ENCODE assay signal across 19 cellular contexts in the genomic region with DNA sequence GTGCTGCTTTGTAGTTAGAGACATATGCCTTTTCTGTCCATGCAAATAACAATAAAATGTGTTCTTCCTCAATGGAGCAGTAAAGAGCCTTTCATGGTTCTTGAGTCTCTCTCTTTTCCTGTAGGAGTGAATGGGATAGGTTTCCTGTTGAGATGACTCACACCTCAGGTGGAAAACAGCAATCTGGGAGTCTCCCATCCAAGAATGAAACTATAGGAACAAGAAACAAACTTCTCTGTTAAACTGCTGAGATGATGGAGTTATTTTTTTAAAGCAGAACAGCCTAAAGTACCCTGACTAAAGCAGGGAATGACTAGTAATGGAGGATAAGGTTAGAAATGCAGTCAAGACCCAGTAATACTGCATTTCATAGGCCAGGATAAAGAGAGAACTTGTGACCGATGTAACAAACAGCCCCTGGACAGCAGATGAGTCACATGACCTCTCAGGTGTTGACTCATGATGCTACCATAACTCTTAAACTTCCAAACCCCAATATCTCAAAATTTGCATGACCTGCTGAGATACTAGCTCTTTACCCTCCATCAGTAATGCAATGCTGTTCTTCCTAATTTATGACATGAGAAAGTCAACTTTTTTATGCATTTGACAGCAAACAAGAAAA.
A peak's percentile ranks its signal among the peaks of the same experiment; 100 is the strongest.
DNase-seq lines count a peak whose midpoint lies in the region; ATAC-seq and TF ChIP-seq lines count a peak whose summit lies in the region.
"Had no signal": no experiment of that assay in that cellular context is flagged by ENCODE, and none has a peak within 500 bp of the region (broad histone marks: within the 10 kb centered on the region; RNA-seq: fewer than 3 reads in every experiment).

No MANE protein-coding gene starts in this region.

- no peak for TF ChIP-seq CTCF in mammary epithelial cell (conservative IDR thresholded peaks at IDR 0.05 in 1 of 2, IDR thresholded peaks at IDR 0.05 in 1 of 2; ENCODE audit: extremely low read depth in 1 of 2, insufficient read depth in 1 of 2, low read depth in 1 of 2, low read length in 2 of 2)
- TF ChIP-seq CTCF in kidney epithelial cell (IDR thresholded peaks at IDR 0.05; ENCODE audit: insufficient read depth, low read length, poor library complexity, severe bottlenecking), result no peak
- no peak for TF ChIP-seq CTCF in transverse colon (IDR thresholded peaks at IDR 0.05)
- TF ChIP-seq CTCF in SK-N-SH (IDR thresholded peaks at IDR 0.05), result no peak

- H3K4me3 ChIP-seq in mammary epithelial cell (replicated peaks in 1 of 3; ENCODE audit: insufficient read depth in 1 of 3, low read depth in 2 of 3, low read length in 3 of 3), result peak overlapping the region in 2 of 3 experiments; percentile 6 to 9
- H3K4me3 ChIP-seq in kidney epithelial cell (ENCODE audit: low read depth, low read length), result no peak overlapping the region
- no peak overlapping the region for H3K4me3 ChIP-seq in transverse colon
- no peak overlapping the region for H3K4me3 ChIP-seq in SK-N-SH (ENCODE audit: low read depth in 2 of 2, low read length in 1 of 2)
- H3K4me3 ChIP-seq: BLaER1 treated with 17β-estradiol and CSF1 and Interleukin-3, amounts not matched to agents 10 nM and 100 nM; HAP-1; SJSA1 had no signal

- H3K27ac ChIP-seq in mammary epithelial cell (ENCODE audit: insufficient read depth, low read depth, low read length) (peak overlapping the region; percentile 38), transverse colon (no peak overlapping the region), SK-N-SH (ENCODE audit: low read depth in 2 of 2, low read length in 1 of 2) (no peak overlapping the region)
- H3K27ac ChIP-seq: BLaER1 treated with 17β-estradiol and CSF1 and Interleukin-3, amounts not matched to agents 10 nM and 100 nM; SJSA1 had no signal

- no TSS peak for BruUV-seq in mammary epithelial cell (replicated peaks; lab: Mats Ljungman, UMichigan)

- H3K4me2 ChIP-seq in mammary epithelial cell (ENCODE audit: insufficient read depth, low read depth, low read length), result peak overlapping the region; percentile 23
- H3K4me2 ChIP-seq in SK-N-SH, result no peak overlapping the region
- H3K4me2 ChIP-seq: BLaER1 treated with 17β-estradiol and CSF1 and Interleukin-3, amounts not matched to agents 10 nM and 100 nM had no signal

- H3K79me2 ChIP-seq in mammary epithelial cell (ENCODE audit: insufficient read depth, low read length) (no peaks in the 10 kb centered on the region), SK-N-SH (ENCODE audit: insufficient read depth) (no peaks in the 10 kb centered on the region)

- peak; percentile 60 for DNase-seq in NCI-H226
- DNase-seq in mammary epithelial cell, result peak; percentile 73
- DNase-seq in kidney epithelial cell (ENCODE audit: low read depth), result peak; percentile 44
- DNase-seq in transverse colon, result no peak
- no peak for DNase-seq in SK-N-SH
- DNase-seq: CD8-positive, alpha-beta T cell; DMS53; IMR-90; Kasumi-1; NCI-H1105; NCI-H1694; NCI-H2081 treated with DMSO at 0.1 percent for 48 hours; NCI-H510A treated with DMSO at 0.1 percent for 48 hours; NCI-H82 had no signal

- no peak for TF ChIP-seq RAD21 in SK-N-SH (IDR thresholded peaks at IDR 0.05; ENCODE audit: low read length)

- no peaks in the 10 kb centered on the region for H3K9me3 ChIP-seq in mammary epithelial cell (replicated peaks; ENCODE audit: insufficient read depth, low read length)
- no peaks in the 10 kb centered on the region for H3K9me3 ChIP-seq in transverse colon
- no peaks in the 10 kb centered on the region for H3K9me3 ChIP-seq in SK-N-SH
- H3K9me3 ChIP-seq: BLaER1 treated with 17β-estradiol and CSF1 and Interleukin-3, amounts not matched to agents 10 nM and 100 nM; HAP-1; SJSA1 had no signal

- H3K36me3 ChIP-seq in mammary epithelial cell (ENCODE audit: insufficient read depth, low read length) (no peaks in the 10 kb centered on the region), kidney epithelial cell (ENCODE audit: control insufficient read depth, insufficient read depth, low read length) (no peaks in the 10 kb centered on the region), transverse colon (no peaks in the 10 kb centered on the region), SK-N-SH (replicated peaks in 1 of 2; ENCODE audit: control insufficient read depth in 1 of 2, insufficient read depth in 2 of 2, low read length in 1 of 2) (no peaks in the 10 kb centered on the region)
- H3K36me3 ChIP-seq: BLaER1 treated with 17β-estradiol and CSF1 and Interleukin-3, amounts not matched to agents 10 nM and 100 nM; HAP-1; SJSA1 had no signal

- TF ChIP-seq POLR2A in transverse colon (IDR thresholded peaks at IDR 0.05), result no peak

- ATAC-seq in GM21717 (IDR thresholded peaks at IDR 0.05; ENCODE audit: unreplicated experiment) (no peak), GM18511 (IDR thresholded peaks at IDR 0.05; ENCODE audit: unreplicated experiment) (no peak)
- ATAC-seq: CD8-positive, alpha-beta T cell had no signal

- CTCF ChIA-PET in mammary epithelial cell (lab: Charles Lee; ENCODE audit: low non-redundant PET), result no interaction called here
- CTCF ChIA-PET in SK-N-SH (lab: Yijun Ruan, JAX), result no interaction called here

- no peak overlapping the region for H3K9ac ChIP-seq in mammary epithelial cell (ENCODE audit: insufficient read depth, low read length)
- no peak overlapping the region for H3K9ac ChIP-seq in SK-N-SH
- H3K9ac ChIP-seq: BLaER1 treated with 17β-estradiol and CSF1 and Interleukin-3, amounts not matched to agents 10 nM and 100 nM had no signal

- dilution Hi-C loops in mammary epithelial cell (cut with HindIII; ENCODE audit: low sequenced_read_pairs), result no loop called here

- H3K27me3 ChIP-seq in mammary epithelial cell (ENCODE audit: insufficient read depth, low read length) (no peaks in the 10 kb centered on the region), kidney epithelial cell (ENCODE audit: control insufficient read depth, insufficient read depth, low read length) (no peaks in the 10 kb centered on the region), transverse colon (no peaks in the 10 kb centered on the region), SK-N-SH (ENCODE audit: insufficient read depth) (no peaks in the 10 kb centered on the region)
- H3K27me3 ChIP-seq: BLaER1 treated with 17β-estradiol and CSF1 and Interleukin-3, amounts not matched to agents 10 nM and 100 nM; SJSA1 had no signal

- no peaks in the 10 kb centered on the region for H3F3A ChIP-seq in SK-N-SH (replicated peaks; ENCODE audit: insufficient read depth)

- in situ Hi-C loops in mammary epithelial cell (cut with MboI; ENCODE audit: low sequenced_read_pairs in 2 of 2) (no loop called here), transverse colon (cut with MboI; ENCODE audit: low pct_ligation_motif_present in 1 of 4, low pct_unique_long_range_greater_than_20kb in 1 of 4, low sequenced_read_pairs in 3 of 4) (no loop called here)

- peaks cover 4% of the 10 kb centered on the region; the same call in 1 of the 2 replicates for H3K9me2 ChIP-seq in SK-N-SH

- 75% methylated on average over 1 of the region's 1 CpG for WGBS in mammary epithelial cell (ENCODE audit: low coverage, missing lambda C conversion rate)
- 77% methylated on average over 1 of the region's 1 CpG; no CpG with 5 or more reads in 1 of the 2 donors for WGBS in transverse colon (ENCODE audit: low coverage in 1 of 2), 2 donors
- WGBS in SK-N-SH (ENCODE audit: low lambda C conversion rate), result 29% methylated on average over 1 of the region's 1 CpG

- no peak for TF ChIP-seq EP300 in transverse colon (IDR thresholded peaks at IDR 0.05; ENCODE audit: low read depth)
- no peak for TF ChIP-seq EP300 in SK-N-SH (IDR thresholded peaks at IDR 0.05; ENCODE audit: borderline replicate concordance in 1 of 2, low read depth in 1 of 2, low read length in 1 of 2)

- POLR2A ChIA-PET in SK-N-SH (lab: Yijun Ruan, JAX), result no interaction called here

- intact Hi-C loops in mammary epithelial cell (cut with micrococcal nuclease), result no loop called here
- intact Hi-C loops in transverse colon (cut with DNase I; ENCODE audit: low total_unique reads), result no loop called here

- peak overlapping the region; percentile 56 for H2AFZ ChIP-seq in mammary epithelial cell (ENCODE audit: low read depth, low read length)
- H2AFZ ChIP-seq in SK-N-SH (ENCODE audit: low read depth), result no peak overlapping the region

- H3K4me1 ChIP-seq in mammary epithelial cell (ENCODE audit: insufficient read depth, low read length) (peaks cover 10% of the 10 kb centered on the region), transverse colon (no peaks in the 10 kb centered on the region), SK-N-SH (ENCODE audit: control insufficient read depth in 1 of 2, insufficient read depth in 2 of 2, low read depth in 1 of 2, low read length in 1 of 2) (no peaks in the 10 kb centered on the region)
- H3K4me1 ChIP-seq: BLaER1 treated with 17β-estradiol and CSF1 and Interleukin-3, amounts not matched to agents 10 nM and 100 nM; HAP-1; SJSA1 had no signal

- H4K20me1 ChIP-seq in mammary epithelial cell (ENCODE audit: insufficient read depth, low read length) (no peaks in the 10 kb centered on the region), SK-N-SH (ENCODE audit: insufficient read depth) (no peaks in the 10 kb centered on the region)
- H4K20me1 ChIP-seq: BLaER1 treated with 17β-estradiol and CSF1 and Interleukin-3, amounts not matched to agents 10 nM and 100 nM had no signal

TF ChIP-seq in SK-N-SH, 30 proteins besides CTCF, POLR2A, EP300 and RAD21 (continues in another document):
- TF ChIP-seq JUND (IDR thresholded peaks at IDR 0.05), result no peak
- TF ChIP-seq, protein P1, sequence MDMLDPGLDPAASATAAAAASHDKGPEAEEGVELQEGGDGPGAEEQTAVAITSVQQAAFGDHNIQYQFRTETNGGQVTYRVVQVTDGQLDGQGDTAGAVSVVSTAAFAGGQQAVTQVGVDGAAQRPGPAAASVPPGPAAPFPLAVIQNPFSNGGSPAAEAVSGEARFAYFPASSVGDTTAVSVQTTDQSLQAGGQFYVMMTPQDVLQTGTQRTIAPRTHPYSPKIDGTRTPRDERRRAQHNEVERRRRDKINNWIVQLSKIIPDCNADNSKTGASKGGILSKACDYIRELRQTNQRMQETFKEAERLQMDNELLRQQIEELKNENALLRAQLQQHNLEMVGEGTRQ (IDR thresholded peaks at IDR 0.05; ENCODE audit: borderline replicate concordance, low read depth, low read length), result no peak
- TF ChIP-seq ELF1 (IDR thresholded peaks at IDR 0.05), result no peak
- TF ChIP-seq, protein P2, sequence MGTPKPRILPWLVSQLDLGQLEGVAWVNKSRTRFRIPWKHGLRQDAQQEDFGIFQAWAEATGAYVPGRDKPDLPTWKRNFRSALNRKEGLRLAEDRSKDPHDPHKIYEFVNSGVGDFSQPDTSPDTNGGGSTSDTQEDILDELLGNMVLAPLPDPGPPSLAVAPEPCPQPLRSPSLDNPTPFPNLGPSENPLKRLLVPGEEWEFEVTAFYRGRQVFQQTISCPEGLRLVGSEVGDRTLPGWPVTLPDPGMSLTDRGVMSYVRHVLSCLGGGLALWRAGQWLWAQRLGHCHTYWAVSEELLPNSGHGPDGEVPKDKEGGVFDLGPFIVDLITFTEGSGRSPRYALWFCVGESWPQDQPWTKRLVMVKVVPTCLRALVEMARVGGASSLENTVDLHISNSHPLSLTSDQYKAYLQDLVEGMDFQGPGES (IDR thresholded peaks at IDR 0.05; ENCODE audit: low read depth, low read length), result no peak
- TF ChIP-seq MEF2A (IDR thresholded peaks at IDR 0.05; ENCODE audit: borderline replicate concordance, low read depth), result no peak
- TF ChIP-seq TEAD4 (IDR thresholded peaks at IDR 0.05; ENCODE audit: borderline replicate concordance, insufficient read depth), result no peak
- no peak for TF ChIP-seq SMC3 (IDR thresholded peaks at IDR 0.05; ENCODE audit: low read depth, low read length)

Comparison
In these comparisons a context has a peak if more than half of its experiments do, and no peak if none do; other contexts are left out.
1. DNase-seq: peak in NCI-H226 (single experiment), mammary epithelial cell (single experiment) and kidney epithelial cell (single experiment); none in transverse colon (single experiment) and SK-N-SH (single experiment).
2. H3K4me3 ChIP-seq: peak in mammary epithelial cell (2 of 3); none in kidney epithelial cell (single experiment), transverse colon (0 of 4) and SK-N-SH (0 of 2).